Comparison of ENCODE assay signal across 15 cellular contexts in genomic region chr9:129930743-129931142, GRCh38.
DNase-seq lines count a peak whose midpoint lies in the region; ATAC-seq, FAIRE-seq and TF ChIP-seq lines count a peak whose summit lies in the region.
"Had no signal": no experiment of that assay in that cellular context is flagged by ENCODE, and none has a peak within 500 bp of the region (broad histone marks: within the 10 kb centered on the region; RNA-seq: fewer than 3 reads in every experiment).

No MANE protein-coding gene starts in this region.

- H3K4me3 ChIP-seq in gastroesophageal sphincter (no peak overlapping the region), small intestine (ENCODE audit: low read depth in 1 of 2, low read length in 2 of 2) (no peak overlapping the region)

- peaks cover 53% of the 10 kb centered on the region for H3K4me1 Mint-ChIP-seq in activated CD8-positive, alpha-beta memory T cell treated with anti-CD3 and anti-CD28 coated beads, Interleukin-2, amount 10 ng/mL, durations not matched to agents 7 days and 5 days
- H3K4me1 Mint-ChIP-seq in activated CD8-positive, alpha-beta T cell treated with anti-CD3 and anti-CD28 coated beads, Interleukin-2, amount 10 ng/mL, durations not matched to agents 7 days and 5 days (ENCODE audit: low read depth) = peaks cover 60% of the 10 kb centered on the region

- ATAC-seq in activated CD8-positive, alpha-beta memory T cell treated with anti-CD3 and anti-CD28 coated beads, Interleukin-2, amount 10 ng/mL, durations not matched to agents 7 days and 5 days = peak; percentile 48
- peak; percentile 28 for ATAC-seq in activated CD8-positive, alpha-beta T cell treated with anti-CD3 and anti-CD28 coated beads, Interleukin-2, amount 10 ng/mL, durations not matched to agents 7 days and 5 days
- ATAC-seq in gastroesophageal sphincter (no peak), GM19395 (IDR thresholded peaks at IDR 0.05; ENCODE audit: unreplicated experiment) (no peak)
- ATAC-seq: HCT116, left colon had no signal

- POLR2A ChIA-PET in activated CD8-positive, alpha-beta T cell treated with anti-CD3 and anti-CD28 coated beads, Interleukin-2, amount 10 ng/mL, durations not matched to agents 7 days and 5 days (lab: Charles Lee) = no interaction called here

- TF ChIP-seq POLR2A in gastroesophageal sphincter (IDR thresholded peaks at IDR 0.05) = no peak

- H3K27ac ChIP-seq in gastroesophageal sphincter (peak overlapping the region in 3 of 4 donors; percentile 40 to 88 (median 81)), temporal lobe (ENCODE audit: low read depth, low read length) (peak overlapping the region; percentile 62), small intestine (ENCODE audit: low read depth in 1 of 2, low read length in 1 of 2) (peak overlapping the region in 1 of 2 donors; percentile 76)
- H3K27ac ChIP-seq: epithelial cell of prostate had no signal

- H3K27me3 Mint-ChIP-seq in activated CD8-positive, alpha-beta memory T cell treated with anti-CD3 and anti-CD28 coated beads, Interleukin-2, amount 10 ng/mL, durations not matched to agents 7 days and 5 days = no peaks in the 10 kb centered on the region
- H3K27me3 Mint-ChIP-seq in activated CD8-positive, alpha-beta T cell treated with anti-CD3 and anti-CD28 coated beads, Interleukin-2, amount 10 ng/mL, durations not matched to agents 7 days and 5 days (ENCODE audit: low read depth) = no peaks in the 10 kb centered on the region

- no peak for TF ChIP-seq EP300 in gastroesophageal sphincter (IDR thresholded peaks at IDR 0.05)

- H3K9me3 Mint-ChIP-seq in activated CD8-positive, alpha-beta memory T cell treated with anti-CD3 and anti-CD28 coated beads, Interleukin-2, amount 10 ng/mL, durations not matched to agents 7 days and 5 days (ENCODE audit: low read depth) = no peaks in the 10 kb centered on the region
- H3K9me3 Mint-ChIP-seq in activated CD8-positive, alpha-beta T cell treated with anti-CD3 and anti-CD28 coated beads, Interleukin-2, amount 10 ng/mL, durations not matched to agents 7 days and 5 days (ENCODE audit: insufficient read depth) = no peaks in the 10 kb centered on the region
- H3K9me3 Mint-ChIP-seq: nephron had no signal

- H3K4me1 ChIP-seq in gastroesophageal sphincter (peaks cover 4 to 45% (median 36%) of the 10 kb centered on the region in 3 donors), small intestine (ENCODE audit: control insufficient read depth in 2 of 2, insufficient read depth in 1 of 2, low read depth in 1 of 2, low read length in 1 of 2) (peaks cover 0 to 8% of the 10 kb centered on the region in 2 donors)

- peaks cover 43% of the 10 kb centered on the region for H3K36me3 Mint-ChIP-seq in activated CD8-positive, alpha-beta memory T cell treated with anti-CD3 and anti-CD28 coated beads, Interleukin-2, amount 10 ng/mL, durations not matched to agents 7 days and 5 days
- peaks cover 58% of the 10 kb centered on the region for H3K36me3 Mint-ChIP-seq in activated CD8-positive, alpha-beta T cell treated with anti-CD3 and anti-CD28 coated beads, Interleukin-2, amount 10 ng/mL, durations not matched to agents 7 days and 5 days (ENCODE audit: low read depth)

- H3K4me3 Mint-ChIP-seq in activated CD8-positive, alpha-beta memory T cell treated with anti-CD3 and anti-CD28 coated beads, Interleukin-2, amount 10 ng/mL, durations not matched to agents 7 days and 5 days = peak overlapping the region; percentile 30
- H3K4me3 Mint-ChIP-seq in activated CD8-positive, alpha-beta T cell treated with anti-CD3 and anti-CD28 coated beads, Interleukin-2, amount 10 ng/mL, durations not matched to agents 7 days and 5 days = no peak overlapping the region
- H3K4me3 Mint-ChIP-seq: nephron had no signal

- FAIRE-seq in small intestine (lab: Jason Lieb, UNC) = no peak
- FAIRE-seq: A204.1 had no signal

- H3K27me3 ChIP-seq in gastroesophageal sphincter (no peaks in the 10 kb centered on the region), small intestine (ENCODE audit: control insufficient read depth in 2 of 2, insufficient read depth in 2 of 2, low read length in 2 of 2) (no peaks in the 10 kb centered on the region)

- no peak for DNase-seq in activated CD8-positive, alpha-beta memory T cell treated with anti-CD3 and anti-CD28 coated beads, Interleukin-2, amount 10 ng/mL, durations not matched to agents 7 days and 5 days
- DNase-seq in activated CD8-positive, alpha-beta memory T cell treated with anti-CD3 and anti-CD28 coated beads, Interleukin-2, amount 50 U/mL, for 48 hours = no peak
- no peak for DNase-seq in activated CD8-positive, alpha-beta T cell treated with anti-CD3 and anti-CD28 coated beads, Interleukin-2, amount 10 ng/mL, durations not matched to agents 7 days and 5 days
- DNase-seq in small intestine (no peak), AG08395 (ENCODE audit: low spot score) (no peak)
- DNase-seq: activated effector memory CD4-positive, alpha-beta T cell treated with Interleukin-2 at 50 U/mL for 16 hours; left colon; MV-4-11 had no signal

- H3K9me3 ChIP-seq in gastroesophageal sphincter (no peaks in the 10 kb centered on the region), small intestine (ENCODE audit: control insufficient read depth, low read depth) (no peaks in the 10 kb centered on the region)

- peak overlapping the region; percentile 84 for H3K27ac Mint-ChIP-seq in activated CD8-positive, alpha-beta memory T cell treated with anti-CD3 and anti-CD28 coated beads, Interleukin-2, amount 10 ng/mL, durations not matched to agents 7 days and 5 days
- H3K27ac Mint-ChIP-seq in activated CD8-positive, alpha-beta T cell treated with anti-CD3 and anti-CD28 coated beads, Interleukin-2, amount 10 ng/mL, durations not matched to agents 7 days and 5 days = peak overlapping the region; percentile 52
- H3K27ac Mint-ChIP-seq: nephron had no signal

- WGBS in gastroesophageal sphincter (ENCODE audit: low coverage in 1 of 2), 2 donors = 72% methylated on average over 2 of the region's 2 CpGs; no CpG with 5 or more reads in 1 of the 2 donors
- WGBS in small intestine, 3 donors = 71 to 81% (median 79%) methylated on average over 2 of the region's 2 CpGs

- CTCF ChIA-PET in activated CD8-positive, alpha-beta memory T cell treated with anti-CD3 and anti-CD28 coated beads, Interleukin-2, amount 10 ng/mL, durations not matched to agents 7 days and 5 days (lab: Charles Lee) = interaction anchor here (1.0 to 1.6 kb wide), 4 partner anchors 12 to 108 kb away, joined by 3 to 4 read pairs (median 3); no protein-coding TSS in a partner anchor
- CTCF ChIA-PET in activated CD8-positive, alpha-beta T cell treated with anti-CD3 and anti-CD28 coated beads, Interleukin-2, amount 10 ng/mL, durations not matched to agents 7 days and 5 days (lab: Charles Lee) = interaction anchor here (1.1 kb wide), 1 partner anchor 16 kb away, joined by 3 read pairs; no protein-coding TSS in a partner anchor

- H3K36me3 ChIP-seq in gastroesophageal sphincter (peaks cover 0 to 39% of the 10 kb centered on the region in 2 donors), small intestine (ENCODE audit: control insufficient read depth in 2 of 2, insufficient read depth in 2 of 2, low read length in 2 of 2) (no peaks in the 10 kb centered on the region)

- no peak for TF ChIP-seq CTCF in gastroesophageal sphincter (IDR thresholded peaks at IDR 0.05)

Comparison
In these comparisons a context has a peak if more than half of its experiments do, and no peak if none do; other contexts are left out.
1. ATAC-seq: peak in activated CD8-positive, alpha-beta memory T cell treated with anti-CD3 and anti-CD28 coated beads, Interleukin-2, amount 10 ng/mL, durations not matched to agents 7 days and 5 days (single experiment) and activated CD8-positive, alpha-beta T cell treated with anti-CD3 and anti-CD28 coated beads, Interleukin-2, amount 10 ng/mL, durations not matched to agents 7 days and 5 days (single experiment); none in gastroesophageal sphincter (single experiment) and GM19395 (single experiment).